Comparison of ENCODE assay signal across 8 cellular contexts in genomic region chr20:8601542-8601912, GRCh38.
A peak's percentile ranks its signal among the peaks of the same experiment; 100 is the strongest.
DNase-seq lines count a peak whose midpoint lies in the region; ATAC-seq, FAIRE-seq and TF ChIP-seq lines count a peak whose summit lies in the region.

No MANE protein-coding gene starts in this region.

- peak; percentile 43 for DNase-seq in GM12891 (ENCODE audit: insufficient read length, low spot score)
- DNase-seq in glutamatergic neuron: no peak
- DNase-seq in CD8-positive, alpha-beta T cell: no peak
- DNase-seq in spleen: no peak
- no peak for DNase-seq in left colon
- DNase-seq in NCI-H524 (lab: John Stamatoyannopoulos, UW): no peak

- no peaks in the 10 kb centered on the region for H3K36me3 ChIP-seq in CD8-positive, alpha-beta T cell (ENCODE audit: insufficient read depth, low read length)
- no peaks in the 10 kb centered on the region for H3K36me3 ChIP-seq in spleen

- H3K27me3 ChIP-seq in CD8-positive, alpha-beta T cell (ENCODE audit: insufficient read depth, low read length): no peaks in the 10 kb centered on the region
- H3K27me3 ChIP-seq in spleen (replicated peaks in 1 of 7): no peaks in the 10 kb centered on the region

- CTCF ChIA-PET in CD8-positive, alpha-beta T cell (lab: Charles Lee): no interaction called here

- peaks cover 5% of the 10 kb centered on the region for H3K9me3 Mint-ChIP-seq in glutamatergic neuron (ENCODE audit: unreplicated experiment)
- no peaks in the 10 kb centered on the region for H3K9me3 Mint-ChIP-seq in CD8-positive, alpha-beta T cell

- H3K4me1 Mint-ChIP-seq in glutamatergic neuron (ENCODE audit: low read depth, unreplicated experiment): peaks cover 4% of the 10 kb centered on the region
- H3K4me1 Mint-ChIP-seq in CD8-positive, alpha-beta T cell (ENCODE audit: low read depth): peaks cover 16% of the 10 kb centered on the region

- no peaks in the 10 kb centered on the region for H3K9me3 ChIP-seq in CD8-positive, alpha-beta T cell (ENCODE audit: low read length)
- no peaks in the 10 kb centered on the region for H3K9me3 ChIP-seq in spleen

- FAIRE-seq in GM12891 (lab: Jason Lieb, UNC): peak; percentile 86

- no peak overlapping the region for H3K4me3 ChIP-seq in CD8-positive, alpha-beta T cell (ENCODE audit: low read depth, low read length)
- no peak overlapping the region for H3K4me3 ChIP-seq in spleen

- H3K4me1 ChIP-seq in CD8-positive, alpha-beta T cell (ENCODE audit: insufficient read depth, low read length): peaks cover 3% of the 10 kb centered on the region
- peaks cover 4 to 26% (median 16%) of the 10 kb centered on the region in 6 donors for H3K4me1 ChIP-seq in spleen

- TF ChIP-seq CTCF in glutamatergic neuron (IDR thresholded peaks at IDR 0.05; ENCODE audit: partially characterized antibody, unreplicated experiment): no peak
- TF ChIP-seq CTCF in CD8-positive, alpha-beta T cell (IDR thresholded peaks at IDR 0.05): no peak
- TF ChIP-seq CTCF in spleen (IDR thresholded peaks at IDR 0.05 in 8 of 11, conservative IDR thresholded peaks at IDR 0.05 in 3 of 11): no peak

- no peak overlapping the region for H3K27ac ChIP-seq in CD8-positive, alpha-beta T cell (ENCODE audit: low read depth, low read length)
- H3K27ac ChIP-seq in spleen: peak overlapping the region in 1 of 8 donors; percentile 75

- H3K4me3 Mint-ChIP-seq in glutamatergic neuron (ENCODE audit: unreplicated experiment): peak overlapping the region; percentile 87
- H3K4me3 Mint-ChIP-seq in CD8-positive, alpha-beta T cell: no peak overlapping the region

- H3K36me3 Mint-ChIP-seq in glutamatergic neuron (ENCODE audit: unreplicated experiment): peaks cover 4% of the 10 kb centered on the region
- H3K36me3 Mint-ChIP-seq in CD8-positive, alpha-beta T cell: no peaks in the 10 kb centered on the region

- peak; percentile 87 for ATAC-seq in GM21447 (IDR thresholded peaks at IDR 0.05; ENCODE audit: unreplicated experiment)
- ATAC-seq in HG03571 (IDR thresholded peaks at IDR 0.05; ENCODE audit: unreplicated experiment): peak; percentile 90
- no peak for ATAC-seq in CD8-positive, alpha-beta T cell
- no peak for ATAC-seq in left colon

- POLR2A ChIA-PET in CD8-positive, alpha-beta T cell (lab: Charles Lee): interaction anchor here (1.1 to 1.4 kb wide), 2 partner anchors 11 to 28 kb away, joined by 3 to 4 read pairs; no protein-coding TSS in a partner anchor

- no peak for TF ChIP-seq POLR2A in GM12891 (IDR thresholded peaks at IDR 0.05; ENCODE audit: low read depth, low read length)
- no peak for TF ChIP-seq POLR2A in spleen (IDR thresholded peaks at IDR 0.05)

- peaks cover 2% of the 10 kb centered on the region for H3K27me3 Mint-ChIP-seq in glutamatergic neuron (ENCODE audit: unreplicated experiment)
- H3K27me3 Mint-ChIP-seq in CD8-positive, alpha-beta T cell (ENCODE audit: low read depth): no peaks in the 10 kb centered on the region

- H3K27ac Mint-ChIP-seq in glutamatergic neuron (ENCODE audit: unreplicated experiment): peak overlapping the region; percentile 89
- no peak overlapping the region for H3K27ac Mint-ChIP-seq in CD8-positive, alpha-beta T cell

- intact Hi-C loops in CD8-positive, alpha-beta T cell (cut with DNase I, micrococcal nuclease): no loop called here
- intact Hi-C loops in spleen (cut with DNase I; ENCODE audit: low total_unique reads): no loop called here
- intact Hi-C loops in left colon (cut with DNase I, micrococcal nuclease): no loop called here

- WGBS in spleen, 5 donors: 95 to 100% (median 97%) methylated on average over 1 of the region's 1 CpG

TF ChIP-seq in GM12891, 5 proteins besides CTCF, POLR2A, EP300 and RAD21:
- TF ChIP-seq POU2F2 (IDR thresholded peaks at IDR 0.05; ENCODE audit: low read depth, low read length) (no peak), SPI1 (IDR thresholded peaks at IDR 0.05; ENCODE audit: low read depth, low read length) (peak; percentile 94)

Comparison
In these comparisons a context has a peak if more than half of its experiments do, and no peak if none do; other contexts are left out.
1. ATAC-seq: peak in GM21447 (single experiment) and HG03571 (single experiment); none in CD8-positive, alpha-beta T cell (single experiment) and left colon (single experiment).